Comparison of ENCODE assay signal across 9 cellular contexts in genomic region chr1:36300526-36300925, GRCh38. TPM values are rescaled to one million over a fixed set of nuclear protein-coding genes. Genes with fewer than 3 reads are reported as not detected.
DNase-seq lines count a peak whose midpoint lies in the region; ATAC-seq and TF ChIP-seq lines count a peak whose summit lies in the region.
"Had no signal": no experiment of that assay in that cellular context is flagged by ENCODE, and none has a peak within 500 bp of the region (broad histone marks: within the 10 kb centered on the region; RNA-seq: fewer than 3 reads in every experiment).

No MANE protein-coding gene starts in this region.

- peaks cover 38% of the 10 kb centered on the region for H3K4me1 Mint-ChIP-seq in activated B cell treated with CpG ODN at 0.5 μM for 24 hours
- H3K4me1 Mint-ChIP-seq in stimulated activated memory B cell treated with anti-CD40 and anti-IgM and Interleukin-4, amounts not matched to agents 10 μg/mL and 1 μg/mL and 100 μg/mL, for 72 hours, result peaks cover 28% of the 10 kb centered on the region

- DNase-seq in SK-N-SH (no peak), activated B cell treated with CpG ODN at 0.5 μM for 24 hours (no peak), fibroblast of mammary gland (ENCODE audit: low read depth) (peak; percentile 46), T-helper 9 cell (no peak), SW 1271 (lab: John Stamatoyannopoulos, UW) (no peak)

- no peak overlapping the region; the same call in 1 of the 2 replicates for H3K4me2 ChIP-seq in SK-N-SH

- peaks cover 28% of the 10 kb centered on the region; the same call in 1 of the 2 replicates for H3K79me2 ChIP-seq in SK-N-SH (ENCODE audit: insufficient read depth)

- no peaks in the 10 kb centered on the region for H3K27me3 Mint-ChIP-seq in activated B cell treated with CpG ODN at 0.5 μM for 24 hours
- no peaks in the 10 kb centered on the region for H3K27me3 Mint-ChIP-seq in stimulated activated memory B cell treated with anti-CD40 and anti-IgM and Interleukin-4, amounts not matched to agents 10 μg/mL and 1 μg/mL and 100 μg/mL, for 72 hours

- peak overlapping the region; percentile 48 to 76 for H3K27ac ChIP-seq in SK-N-SH (ENCODE audit: low read depth in 2 of 2, low read length in 1 of 2)

- peak overlapping the region; percentile 77 for H3K27ac Mint-ChIP-seq in activated B cell treated with CpG ODN at 0.5 μM for 24 hours
- peak overlapping the region; percentile 44 for H3K27ac Mint-ChIP-seq in stimulated activated memory B cell treated with anti-CD40 and anti-IgM and Interleukin-4, amounts not matched to agents 10 μg/mL and 1 μg/mL and 100 μg/mL, for 72 hours

- POLR2A ChIA-PET in SK-N-SH (lab: Yijun Ruan, JAX) (no interaction called here), activated B cell treated with CpG ODN at 0.5 μM for 24 hours (lab: Charles Lee) (interaction anchor here (0.5 to 2.6 kb wide), 11 partner anchors 11 to 394 kb away, joined by 3 to 14 read pairs (median 5); partner anchors contain the start of genes EVA1B, LSM10, OSCP1 and THRAP3)

- H3K9me2 ChIP-seq in SK-N-SH, result no peaks in the 10 kb centered on the region

- ATAC-seq in SK-N-SH treated with all-trans-retinoic acid at 6 μM for 48 hours (no peak), activated B cell treated with CpG ODN at 0.5 μM for 24 hours (ENCODE audit: low read depth) (peak; percentile 60), HG03565 (IDR thresholded peaks at IDR 0.05; ENCODE audit: unreplicated experiment) (no peak)
- ATAC-seq in stimulated activated memory B cell treated with anti-CD40 and anti-IgM and Interleukin-4, amounts not matched to agents 10 μg/mL and 1 μg/mL and 100 μg/mL, for 72 hours, result no peak

- peaks cover 59 to 60% of the 10 kb centered on the region in 2 experiments for H3K36me3 ChIP-seq in SK-N-SH (replicated peaks in 1 of 2; ENCODE audit: control insufficient read depth in 1 of 2, insufficient read depth in 2 of 2, low read length in 1 of 2)

- peaks cover 2 to 12% of the 10 kb centered on the region in 2 experiments; a peak in 3 of 4 replicates for H3K4me1 ChIP-seq in SK-N-SH (ENCODE audit: control insufficient read depth in 1 of 2, insufficient read depth in 2 of 2, low read depth in 1 of 2, low read length in 1 of 2)

- H3K4me3 ChIP-seq in SK-N-SH (ENCODE audit: low read depth in 2 of 2, low read length in 1 of 2), result no peak overlapping the region
- H3K4me3 ChIP-seq in fibroblast of mammary gland (ENCODE audit: control insufficient read depth, low read depth, low read length), result no peak overlapping the region

- TF ChIP-seq EP300 in SK-N-SH (IDR thresholded peaks at IDR 0.05; ENCODE audit: borderline replicate concordance in 1 of 2, low read depth in 1 of 2, low read length in 1 of 2), result no peak

- peaks cover 86% of the 10 kb centered on the region for H3K36me3 Mint-ChIP-seq in activated B cell treated with CpG ODN at 0.5 μM for 24 hours (ENCODE audit: low read depth)
- H3K36me3 Mint-ChIP-seq in stimulated activated memory B cell treated with anti-CD40 and anti-IgM and Interleukin-4, amounts not matched to agents 10 μg/mL and 1 μg/mL and 100 μg/mL, for 72 hours, result peaks cover 66% of the 10 kb centered on the region

- H3K9me3 ChIP-seq in SK-N-SH, result no peaks in the 10 kb centered on the region

- no peak overlapping the region for H2AFZ ChIP-seq in SK-N-SH (ENCODE audit: low read depth)

- TF ChIP-seq CTCF in SK-N-SH (IDR thresholded peaks at IDR 0.05), result no peak
- no peak for TF ChIP-seq CTCF in activated B cell treated with CpG ODN at 0.5 μM for 24 hours (IDR thresholded peaks at IDR 0.05)
- TF ChIP-seq CTCF in fibroblast of mammary gland (conservative IDR thresholded peaks at IDR 0.05; ENCODE audit: control insufficient read depth, insufficient read depth, low read depth, low read length), result no peak

- CTCF ChIA-PET in SK-N-SH (lab: Yijun Ruan, JAX) (interaction anchor here (0.6 to 7.1 kb wide), 19 partner anchors 9 to 151 kb away, joined by 3 to 34 read pairs (median 4); partner anchors contain the start of genes EVA1B, THRAP3 and TRAPPC3), activated B cell treated with CpG ODN at 0.5 μM for 24 hours (lab: Charles Lee) (interaction anchor here (0.9 to 3.2 kb wide), 11 partner anchors 15 to 151 kb away, joined by 3 to 18 read pairs (median 4); partner anchors contain the start of gene TRAPPC3)

- no peak for TF ChIP-seq RAD21 in SK-N-SH (IDR thresholded peaks at IDR 0.05; ENCODE audit: low read length)

- intact Hi-C loops in activated B cell treated with CpG ODN at 0.5 μM for 24 hours (cut with micrococcal nuclease), result loop anchor here (10.0 kb wide), 1 partner anchor 416 kb away; the partner anchor contains the start of gene AGO1

- peaks cover 13% of the 10 kb centered on the region for H4K20me1 ChIP-seq in SK-N-SH (ENCODE audit: insufficient read depth)

- H3K9ac ChIP-seq in SK-N-SH, result no peak overlapping the region

- H3K9me3 Mint-ChIP-seq in activated B cell treated with CpG ODN at 0.5 μM for 24 hours, result no peaks in the 10 kb centered on the region
- no peaks in the 10 kb centered on the region for H3K9me3 Mint-ChIP-seq in stimulated activated memory B cell treated with anti-CD40 and anti-IgM and Interleukin-4, amounts not matched to agents 10 μg/mL and 1 μg/mL and 100 μg/mL, for 72 hours

- H3F3A ChIP-seq in SK-N-SH (replicated peaks; ENCODE audit: insufficient read depth), result peaks cover 65% of the 10 kb centered on the region

- H3K4me3 Mint-ChIP-seq in activated B cell treated with CpG ODN at 0.5 μM for 24 hours, result peak overlapping the region; percentile 5
- no peak overlapping the region for H3K4me3 Mint-ChIP-seq in stimulated activated memory B cell treated with anti-CD40 and anti-IgM and Interleukin-4, amounts not matched to agents 10 μg/mL and 1 μg/mL and 100 μg/mL, for 72 hours

- WGBS in SK-N-SH (ENCODE audit: low lambda C conversion rate), result 89% methylated on average over 1 of the region's 1 CpG

- no peaks in the 10 kb centered on the region for H3K27me3 ChIP-seq in SK-N-SH (ENCODE audit: insufficient read depth)

TF ChIP-seq in SK-N-SH, 30 proteins besides CTCF, POLR2A, EP300 and RAD21:
- TF ChIP-seq YY1 (IDR thresholded peaks at IDR 0.05; ENCODE audit: low read depth), result no peak
- no peak for TF ChIP-seq POLR2AphosphoS5 (IDR thresholded peaks at IDR 0.05; ENCODE audit: low read depth, low read length)

TF ChIP-seq in SK-N-SH treated with all-trans-retinoic acid at 6 μM for 48 hours, 23 proteins besides CTCF, POLR2A, EP300 and RAD21:
- TF ChIP-seq ISL1 (CRISPR knock-in tag; IDR thresholded peaks at IDR 0.05), result no peak
- no peak for TF ChIP-seq ARNTL (CRISPR knock-in tag; IDR thresholded peaks at IDR 0.05; ENCODE audit: borderline replicate concordance, low read depth)
- TF ChIP-seq ZNF8 (CRISPR knock-in tag; IDR thresholded peaks at IDR 0.05), result no peak
- no peak for TF ChIP-seq PPARA (CRISPR knock-in tag; IDR thresholded peaks at IDR 0.05; ENCODE audit: borderline replicate concordance)
- no peak for TF ChIP-seq ESRRG (CRISPR knock-in tag; IDR thresholded peaks at IDR 0.05)
- TF ChIP-seq CSRNP3 (CRISPR knock-in tag; IDR thresholded peaks at IDR 0.05), result no peak
- TF ChIP-seq CSDC2 (CRISPR knock-in tag; IDR thresholded peaks at IDR 0.05), result no peak
- no peak for TF ChIP-seq SNAI2 (CRISPR knock-in tag; IDR thresholded peaks at IDR 0.05)

RNA-seq across cellular contexts. Expression of gene SH3D21, which starts 5.6 kb away (rescaled TPM):
- polyA plus RNA-seq in SK-N-SH (2012; rRNA removed), result 1.6 and 1.8 TPM in 2 replicates
- 0.18 and 0.41 TPM in 2 replicates for polyA plus RNA-seq in SK-N-SH (2012; cell fraction: cytosol; rRNA removed)
- 11.4 and 16.6 TPM in 2 replicates for polyA plus RNA-seq in SK-N-SH (2012; cell fraction: nucleus; rRNA removed)
- total RNA-seq in activated B cell treated with CpG ODN at 0.5 μM for 24 hours, result 9.9 and 11.5 TPM in 2 replicates
- total RNA-seq: A172 had no signal

RNA-seq across cellular contexts. Expression of gene EVA1B, which starts 22.9 kb away (rescaled TPM):
- polyA plus RNA-seq in SK-N-SH (2012; rRNA removed), result 34.1 and 38.9 TPM in 2 replicates
- 18.8 and 34.7 TPM in 2 replicates for polyA plus RNA-seq in SK-N-SH (2012; cell fraction: cytosol; rRNA removed)
- 15.4 and 32.2 TPM in 2 replicates for polyA plus RNA-seq in SK-N-SH (2012; cell fraction: nucleus; rRNA removed)
- 1.2 and 1.3 TPM in 2 replicates for total RNA-seq in activated B cell treated with CpG ODN at 0.5 μM for 24 hours
